Comparison of ENCODE assay signal across 10 cellular contexts in the genomic region with DNA sequence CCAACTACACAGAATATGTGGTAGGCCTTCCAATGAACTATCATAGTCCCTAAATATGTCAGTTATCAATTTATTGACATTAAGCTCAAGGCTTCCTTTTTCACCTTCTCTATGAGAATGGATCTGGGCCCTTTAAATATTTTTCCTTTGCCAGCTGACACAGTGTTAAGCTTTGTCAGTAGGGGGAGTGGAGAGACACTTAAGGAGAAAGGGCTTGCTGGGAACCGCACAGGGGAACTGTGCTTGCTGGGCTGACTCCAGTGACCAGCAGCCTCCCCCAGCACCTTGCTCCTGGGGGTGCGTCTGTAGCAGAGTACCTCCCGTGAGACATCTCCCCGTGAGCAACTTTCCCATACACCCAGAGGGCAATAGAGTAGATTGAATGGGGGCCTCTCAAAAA. TPM values are rescaled to one million over a fixed set of nuclear protein-coding genes. Genes with fewer than 3 reads are reported as not detected.
DNase-seq lines count a peak whose midpoint lies in the region; TF ChIP-seq lines count a peak whose summit lies in the region.
"Had no signal": no experiment of that assay in that cellular context is flagged by ENCODE, and none has a peak within 500 bp of the region (broad histone marks: within the 10 kb centered on the region; RNA-seq: fewer than 3 reads in every experiment).

No MANE protein-coding gene starts in this region.

- no peak overlapping the region for H2AFZ ChIP-seq in trophoblast cell (ENCODE audit: insufficient read depth, low read length, poor library complexity)

- no peaks in the 10 kb centered on the region for H3K36me3 ChIP-seq in trophoblast cell (ENCODE audit: control insufficient read depth in 1 of 2, insufficient read depth in 2 of 2, low read length in 2 of 2)

- no peak overlapping the region for H2BK120ac ChIP-seq in trophoblast cell (ENCODE audit: insufficient read depth, low read length, poor library complexity)

- no peak overlapping the region for H3K14ac ChIP-seq in trophoblast cell (ENCODE audit: low read length)

- H2BK12ac ChIP-seq in trophoblast cell (ENCODE audit: low read length), result no peak overlapping the region

- no peaks in the 10 kb centered on the region for H3K27me3 ChIP-seq in trophoblast cell (ENCODE audit: insufficient read depth, low read length)

- H4K8ac ChIP-seq in trophoblast cell (ENCODE audit: low read depth, low read length), result no peak overlapping the region

- no peak overlapping the region for H2AK5ac ChIP-seq in trophoblast cell (ENCODE audit: low read length)

- no CpG with 5 or more reads among the region's 4 CpGs for WGBS in trophoblast cell (ENCODE audit: extremely low coverage, insufficient coverage, insufficient read length)

- H3K18ac ChIP-seq in trophoblast cell (ENCODE audit: low read length), result no peak overlapping the region

- TF ChIP-seq CTCF in cardiac fibroblast (IDR thresholded peaks at IDR 0.05; ENCODE audit: low read depth, low read length), result peak; percentile 28

- DNase-seq in SIG-M5 treated with dmso at 0.1 percent for 504 hours (lab: John Stamatoyannopoulos, UW; ENCODE audit: unreplicated experiment) (peak; percentile 61), SIG-M5 (lab: John Stamatoyannopoulos, UW) (no peak), NAMALWA (ENCODE audit: low spot score) (peak; percentile 61), cardiac fibroblast (ENCODE audit: low read depth in 2 of 2) (peak; percentile 22 to 29), trophoblast cell (peak; percentile 41 to 75), NCI-H345 (lab: John Stamatoyannopoulos, UW) (no peak)
- DNase-seq in activated naive CD4-positive, alpha-beta T cell treated with Interleukin-2 at 50 U/mL for 16 hours, result no peak
- no peak for DNase-seq in activated CD8-positive, alpha-beta memory T cell treated with anti-CD3 and anti-CD28 coated beads for 24 hours
- DNase-seq: activated CD8-positive, alpha-beta memory T cell treated with anti-CD3 and anti-CD28 coated beads, Interleukin-2, amount 50 U/mL, for 48 hours; H7 had no signal

- no peak overlapping the region for H2BK5ac ChIP-seq in trophoblast cell (ENCODE audit: low read depth, low read length, poor library complexity)

- H3K4ac ChIP-seq in trophoblast cell (ENCODE audit: low read depth, low read length), result no peak overlapping the region

- no peak overlapping the region for H3K23ac ChIP-seq in trophoblast cell (ENCODE audit: low read length)

- no peak overlapping the region for H3K4me2 ChIP-seq in trophoblast cell (ENCODE audit: low read length)

- H3K9me3 ChIP-seq in trophoblast cell (ENCODE audit: insufficient read depth, low read depth, low read length), result no peaks in the 10 kb centered on the region

- no peaks in the 10 kb centered on the region for H3K79me2 ChIP-seq in trophoblast cell (ENCODE audit: control insufficient read depth, insufficient read depth, low read length, poor library complexity)

- no peaks in the 10 kb centered on the region for H3K79me1 ChIP-seq in trophoblast cell (ENCODE audit: low read length)

- H3K9ac ChIP-seq in trophoblast cell (ENCODE audit: low read length), result no peak overlapping the region

- no peaks in the 10 kb centered on the region for H3K4me1 ChIP-seq in trophoblast cell (ENCODE audit: control insufficient read depth in 1 of 2, insufficient read depth in 2 of 2, low read length in 2 of 2)

- no peak overlapping the region for H4K12ac ChIP-seq in trophoblast cell (ENCODE audit: low read depth, low read length)

- no peak overlapping the region for H4K91ac ChIP-seq in trophoblast cell (ENCODE audit: low read depth, low read length)

- H3K4me3 ChIP-seq in cardiac fibroblast (replicated peaks in 1 of 2; ENCODE audit: low read depth in 2 of 2, low read length in 2 of 2) (no peak overlapping the region), trophoblast cell (ENCODE audit: low read depth, low read length) (no peak overlapping the region)

- no peak overlapping the region for H3K27ac ChIP-seq in trophoblast cell (ENCODE audit: low read depth, low read length)

RNA-seq across cellular contexts. Expression of gene PTPN2, which starts 6.5 kb away (rescaled TPM):
- polyA plus RNA-seq in trophoblast cell (2013), result 23.3 and 26.4 TPM in 2 replicates

RNA-seq across cellular contexts. Expression of gene SEH1L, which starts 57.3 kb away (rescaled TPM):
- polyA plus RNA-seq in trophoblast cell (2013), result 18.6 and 20.1 TPM in 2 replicates

Comparison
In these comparisons a context has a peak if more than half of its experiments do, and no peak if none do; other contexts are left out.
1. DNase-seq: peak in SIG-M5 treated with dmso at 0.1 percent for 504 hours (single experiment), NAMALWA (single experiment), cardiac fibroblast (2 of 2) and trophoblast cell (2 of 2); none in SIG-M5 (single experiment), NCI-H345 (single experiment), activated naive CD4-positive, alpha-beta T cell treated with Interleukin-2 at 50 U/mL for 16 hours (single experiment) and activated CD8-positive, alpha-beta memory T cell treated with anti-CD3 and anti-CD28 coated beads for 24 hours (single experiment).